8 cellular contexts compared by ENCODE assay signal in genomic region chr12:57904848-57905811, GRCh38. TPM values are rescaled to one million over a fixed set of nuclear protein-coding genes. Genes with fewer than 3 reads are reported as not detected.
DNase-seq lines count a peak whose midpoint lies in the region; ATAC-seq, FAIRE-seq and TF ChIP-seq lines count a peak whose summit lies in the region.

No MANE protein-coding gene starts in this region.

- peaks cover 3% of the 10 kb centered on the region for H3K27me3 ChIP-seq in smooth muscle cell (ENCODE audit: low read depth)

- no peaks in the 10 kb centered on the region for H4K20me1 ChIP-seq in smooth muscle cell (ENCODE audit: low read depth)

- peak; percentile 100 for TF ChIP-seq CTCF in smooth muscle cell (IDR thresholded peaks at IDR 0.05; ENCODE audit: borderline replicate concordance, insufficient read depth, poor library complexity, severe bottlenecking)

- no peaks in the 10 kb centered on the region for H3K79me2 ChIP-seq in smooth muscle cell (ENCODE audit: low read depth)

- peaks cover 2% of the 10 kb centered on the region for H3K4me1 ChIP-seq in smooth muscle cell (ENCODE audit: low read depth)

- no peaks in the 10 kb centered on the region for H3K36me3 ChIP-seq in smooth muscle cell (ENCODE audit: low read depth)

- no peak overlapping the region for H3K9ac ChIP-seq in smooth muscle cell (ENCODE audit: low read depth)

- H3F3A ChIP-seq in smooth muscle cell (ENCODE audit: low read depth) = no peaks in the 10 kb centered on the region

- FAIRE-seq in A204.1 (lab: Jason Lieb, UNC) = peak; percentile 96

- ATAC-seq in GM18517 (IDR thresholded peaks at IDR 0.05; ENCODE audit: unreplicated experiment) = peak; percentile 88
- peak; percentile 90 for ATAC-seq in HG03064 (IDR thresholded peaks at IDR 0.05; ENCODE audit: low read depth, unreplicated experiment)

- H2AFZ ChIP-seq in smooth muscle cell (ENCODE audit: low read depth) = peak overlapping the region; percentile 84

- H3K9me3 ChIP-seq in smooth muscle cell (replicated peaks; ENCODE audit: low read depth) = no peaks in the 10 kb centered on the region

- DNase-seq in NCI-H2081 treated with DMSO at 0.1 percent for 48 hours (lab: John Stamatoyannopoulos, UW) = peak; percentile 87
- peak; percentile 86 for DNase-seq in T1000 (lab: John Stamatoyannopoulos, UW)
- DNase-seq in astrocyte of the hippocampus (ENCODE audit: low read depth, low spot score) = peak; percentile 93
- peak in 48 of 51 donors; percentile 12 to 87 (median 64) for DNase-seq in hypothalamus (lab: John Stamatoyannopoulos, UW)
- DNase-seq in smooth muscle cell (lab: John Stamatoyannopoulos, UW; ENCODE audit: unreplicated experiment) = peak; percentile 36

- peak overlapping the region; percentile 31 for H3K4me3 ChIP-seq in smooth muscle cell

- H3K27ac ChIP-seq in smooth muscle cell (ENCODE audit: low read depth) = no peak overlapping the region

- WGBS in smooth muscle cell (ENCODE audit: low lambda C conversion rate) = 48% methylated on average over 26 of the region's 26 CpGs

- H3K4me2 ChIP-seq in smooth muscle cell = peak overlapping the region; percentile 80

RNA-seq across cellular contexts. Expression of gene ATP23, which starts 36.2 kb away (rescaled TPM):
- total RNA-seq in smooth muscle cell = 2.7 and 3.9 TPM in 2 replicates
- 9.8 and 10.4 TPM in 2 replicates for polyA plus RNA-seq in smooth muscle cell

RNA-seq across cellular contexts. Expression of gene CTDSP2, which starts 58.6 kb away (rescaled TPM):
- total RNA-seq in smooth muscle cell = 77.4 and 86.7 TPM in 2 replicates
- 61.7 and 62.0 TPM in 2 replicates for polyA plus RNA-seq in smooth muscle cell

Comparison
In these comparisons a context has a peak if more than half of its experiments do, and no peak if none do; other contexts are left out.
1. DNase-seq: peak in every context shown above with its lines; median percentile 93 in astrocyte of the hippocampus; 87 in NCI-H2081 treated with DMSO at 0.1 percent for 48 hours; 86 in T1000; 64 in hypothalamus; 36 in smooth muscle cell.